In genomic region chr3:40465111-40465407, GRCh38 we compare ENCODE assay signal across 20 cellular contexts. TPM values are rescaled to one million over a fixed set of nuclear protein-coding genes. Genes with fewer than 3 reads are reported as not detected.
DNase-seq lines count a peak whose midpoint lies in the region; ATAC-seq, FAIRE-seq and TF ChIP-seq lines count a peak whose summit lies in the region.
"Had no signal": no experiment of that assay in that cellular context is flagged by ENCODE, and none has a peak within 500 bp of the region (broad histone marks: within the 10 kb centered on the region; RNA-seq: fewer than 3 reads in every experiment).

No MANE protein-coding gene starts in this region.

- no peak for TF ChIP-seq CTCF in GM23338 (conservative IDR thresholded peaks at IDR 0.05; ENCODE audit: low read depth in 2 of 2)

- peak overlapping the region; percentile 25 for H3K27ac ChIP-seq in CD4-positive, alpha-beta memory T cell (ENCODE audit: low read depth, low read length)
- H3K27ac ChIP-seq in GM23338 (ENCODE audit: low read depth) = peak overlapping the region; percentile 89
- H3K27ac ChIP-seq in small intestine (ENCODE audit: low read depth in 1 of 2, low read length in 1 of 2) = no peak overlapping the region
- no peak overlapping the region for H3K27ac ChIP-seq in right cardiac atrium (ENCODE audit: low read length)
- H3K27ac ChIP-seq: dorsolateral prefrontal cortex, gastroesophageal sphincter, left lung, parathyroid adenoma, PC-9, SJSA1, testis had no signal

- H3K4me1 Mint-ChIP-seq in CD4-positive, alpha-beta memory T cell = peaks cover 20 to 39% (median 22%) of the 10 kb centered on the region in 4 donors
- peaks cover 12% of the 10 kb centered on the region; the same call in 2 of the 3 replicates for H3K4me1 Mint-ChIP-seq in GM23338
- peaks cover 34% of the 10 kb centered on the region for H3K4me1 Mint-ChIP-seq in activated naive CD8-positive, alpha-beta T cell treated with anti-CD3 and anti-CD28 coated beads, Interleukin-2, amount 10 ng/mL, durations not matched to agents 7 days and 5 days
- peaks cover 20 to 45% (median 28%) of the 10 kb centered on the region in 4 donors for H3K4me1 Mint-ChIP-seq in naive thymus-derived CD8-positive, alpha-beta T cell

- peaks cover 35% of the 10 kb centered on the region for H4K20me1 ChIP-seq in GM23338 (replicated peaks; ENCODE audit: insufficient read depth)

- H3K4me3 ChIP-seq in CD4-positive, alpha-beta memory T cell (ENCODE audit: low read length in 2 of 2) = no peak overlapping the region
- H3K4me3 ChIP-seq in GM23338 (no peak overlapping the region), small intestine (ENCODE audit: low read depth in 1 of 2, low read length in 2 of 2) (no peak overlapping the region), right cardiac atrium (ENCODE audit: low read length) (no peak overlapping the region)
- H3K4me3 ChIP-seq: dorsolateral prefrontal cortex, gastroesophageal sphincter, left lung, PC-9, SJSA1, testis had no signal

- H3K9me2 ChIP-seq in GM23338 (ENCODE audit: insufficient read depth) = no peaks in the 10 kb centered on the region

- peaks cover 29% of the 10 kb centered on the region for H3K36me3 ChIP-seq in CD4-positive, alpha-beta memory T cell (ENCODE audit: insufficient read depth, low read length)
- H3K36me3 ChIP-seq in GM23338 (ENCODE audit: insufficient read depth) (peaks cover 40% of the 10 kb centered on the region), small intestine (ENCODE audit: control insufficient read depth in 2 of 2, insufficient read depth in 2 of 2, low read length in 2 of 2) (peaks cover 4 to 11% of the 10 kb centered on the region in 2 donors)

- POLR2A ChIA-PET in CD4-positive, alpha-beta memory T cell (lab: Charles Lee; ENCODE audit: partially characterized antibody) = interaction anchor here (0.6 to 2.8 kb wide), 9 partner anchors 8 to 756 kb away, joined by 3 to 19 read pairs (median 5); partner anchors contain the start of genes ZNF619 and ZNF620
- POLR2A ChIA-PET in activated naive CD8-positive, alpha-beta T cell treated with anti-CD3 and anti-CD28 coated beads, Interleukin-2, amount 10 ng/mL, durations not matched to agents 7 days and 5 days (lab: Charles Lee) = interaction anchor here (0.6 to 1.4 kb wide), 6 partner anchors 8 to 61 kb away, joined by 3 to 5 read pairs (median 4); partner anchors contain the start of gene RPL14
- POLR2A ChIA-PET in naive thymus-derived CD8-positive, alpha-beta T cell (lab: Charles Lee) = interaction anchor here (0.7 to 2.4 kb wide), 5 partner anchors 11 to 20 kb away, joined by 3 to 8 read pairs (median 3); partner anchors contain the start of gene ZNF619

- no peak overlapping the region for H3K4me3 Mint-ChIP-seq in CD4-positive, alpha-beta memory T cell
- no peak overlapping the region for H3K4me3 Mint-ChIP-seq in GM23338
- no peak overlapping the region for H3K4me3 Mint-ChIP-seq in activated naive CD8-positive, alpha-beta T cell treated with anti-CD3 and anti-CD28 coated beads, Interleukin-2, amount 10 ng/mL, durations not matched to agents 7 days and 5 days
- H3K4me3 Mint-ChIP-seq in naive thymus-derived CD8-positive, alpha-beta T cell = peak overlapping the region in 4 of 10 donors; percentile 16 to 77 (median 59)

- peaks cover 27% of the 10 kb centered on the region for H3K4me1 ChIP-seq in CD4-positive, alpha-beta memory T cell (ENCODE audit: insufficient read depth, low read length)
- H3K4me1 ChIP-seq in GM23338 (ENCODE audit: insufficient read depth) (no peaks in the 10 kb centered on the region), small intestine (ENCODE audit: control insufficient read depth in 2 of 2, insufficient read depth in 1 of 2, low read depth in 1 of 2, low read length in 1 of 2) (no peaks in the 10 kb centered on the region), right cardiac atrium (ENCODE audit: control insufficient read depth, insufficient read depth, low read length) (no peaks in the 10 kb centered on the region)
- H3K4me1 ChIP-seq: BE2C, parathyroid adenoma, SJSA1, testis had no signal

- no peaks in the 10 kb centered on the region for H3K9me3 ChIP-seq in CD4-positive, alpha-beta memory T cell (ENCODE audit: control insufficient read depth in 1 of 2, low read length in 2 of 2)
- H3K9me3 ChIP-seq in small intestine (ENCODE audit: control insufficient read depth, low read depth) (no peaks in the 10 kb centered on the region), right cardiac atrium (ENCODE audit: control insufficient read depth, low read length) (no peaks in the 10 kb centered on the region)
- H3K9me3 ChIP-seq: BE2C, gastroesophageal sphincter, left lung, SJSA1, testis had no signal

- H3K4me2 ChIP-seq in GM23338 = no peak overlapping the region
- H3K4me2 ChIP-seq: PC-9 had no signal

- H3K27ac Mint-ChIP-seq in CD4-positive, alpha-beta memory T cell = peak overlapping the region in 6 of 7 donors; percentile 26 to 95 (median 81)
- H3K27ac Mint-ChIP-seq in GM23338 = peak overlapping the region; percentile 30
- H3K27ac Mint-ChIP-seq in activated naive CD8-positive, alpha-beta T cell treated with anti-CD3 and anti-CD28 coated beads, Interleukin-2, amount 10 ng/mL, durations not matched to agents 7 days and 5 days = peak overlapping the region; percentile 82
- peak overlapping the region in 9 of 10 donors; percentile 9 to 84 (median 66) for H3K27ac Mint-ChIP-seq in naive thymus-derived CD8-positive, alpha-beta T cell

- ATAC-seq in GM23338 = peak; percentile 57; the same call in 2 of the 3 replicates
- ATAC-seq in activated naive CD8-positive, alpha-beta T cell treated with anti-CD3 and anti-CD28 coated beads, Interleukin-2, amount 10 ng/mL, durations not matched to agents 7 days and 5 days (ENCODE audit: low read depth) = no peak
- ATAC-seq in naive thymus-derived CD8-positive, alpha-beta T cell = no peak
- ATAC-seq in right cardiac atrium = no peak
- ATAC-seq: gastroesophageal sphincter had no signal

- H3K79me2 ChIP-seq in GM23338 (replicated peaks; ENCODE audit: insufficient read depth) = peaks cover 7% of the 10 kb centered on the region
- H3K79me2 ChIP-seq: parathyroid adenoma had no signal

- no peak for DNase-seq in CD4-positive, alpha-beta memory T cell
- no peak for DNase-seq in GM23338 (ENCODE audit: low spot score)
- DNase-seq in activated naive CD8-positive, alpha-beta T cell treated with anti-CD3 and anti-CD28 coated beads, Interleukin-2, amount 10 ng/mL, durations not matched to agents 7 days and 5 days = no peak
- no peak for DNase-seq in naive thymus-derived CD8-positive, alpha-beta T cell
- DNase-seq in stimulated activated naive CD4-positive, alpha-beta T cell (lab: John Stamatoyannopoulos, UW) = no peak
- DNase-seq in small intestine = no peak
- DNase-seq in right cardiac atrium = no peak
- DNase-seq: activated CD4-positive, CD25-positive, alpha-beta regulatory T cell treated with anti-CD3 and anti-CD28 coated beads, Interleukin-2, amount 50 U/mL, for 72 hours; activated CD8-positive, alpha-beta memory T cell treated with anti-CD3 and anti-CD28 coated beads, Interleukin-2, amount 50 U/mL, for 48 hours; BE2C; dorsolateral prefrontal cortex; left lung; NCI-H2171; NCI-H774; PC-9; testis had no signal

- peaks cover 46 to 47% of the 10 kb centered on the region in 2 donors for H3K36me3 Mint-ChIP-seq in CD4-positive, alpha-beta memory T cell
- H3K36me3 Mint-ChIP-seq in GM23338 (ENCODE audit: low read depth) = peaks cover 51% of the 10 kb centered on the region
- H3K36me3 Mint-ChIP-seq in activated naive CD8-positive, alpha-beta T cell treated with anti-CD3 and anti-CD28 coated beads, Interleukin-2, amount 10 ng/mL, durations not matched to agents 7 days and 5 days = peaks cover 46% of the 10 kb centered on the region
- H3K36me3 Mint-ChIP-seq in naive thymus-derived CD8-positive, alpha-beta T cell = peaks cover 7 to 61% (median 21%) of the 10 kb centered on the region in 3 donors

- FAIRE-seq in small intestine (lab: Jason Lieb, UNC) = no peak
- FAIRE-seq: bronchial epithelial cell had no signal

- no peaks in the 10 kb centered on the region for H3K27me3 ChIP-seq in CD4-positive, alpha-beta memory T cell (ENCODE audit: insufficient read depth, low read length)
- H3K27me3 ChIP-seq in GM23338 (ENCODE audit: insufficient read depth) (no peaks in the 10 kb centered on the region), small intestine (ENCODE audit: control insufficient read depth in 2 of 2, insufficient read depth in 2 of 2, low read length in 2 of 2) (no peaks in the 10 kb centered on the region), right cardiac atrium (ENCODE audit: control insufficient read depth, insufficient read depth) (no peaks in the 10 kb centered on the region)
- H3K27me3 ChIP-seq: BE2C, dorsolateral prefrontal cortex, gastroesophageal sphincter, left lung, SJSA1, testis had no signal

- CTCF ChIA-PET in CD4-positive, alpha-beta memory T cell (lab: Charles Lee; ENCODE audit: partially characterized antibody) = no interaction called here

- H3F3A ChIP-seq in GM23338 (replicated peaks; ENCODE audit: low read depth) = peaks cover 42% of the 10 kb centered on the region

- whole genome bisulfite sequencing in small intestine, 3 donors = 84 to 92% (median 90%) methylated on average over 4 of the region's 4 CpGs
- 68% methylated on average over 4 of the region's 4 CpGs for WGBS in right cardiac atrium

- no peak overlapping the region for H2AFZ ChIP-seq in GM23338
- H2AFZ ChIP-seq: parathyroid adenoma, PC-9 had no signal

- H3K9me3 Mint-ChIP-seq in CD4-positive, alpha-beta memory T cell = no peaks in the 10 kb centered on the region
- no peaks in the 10 kb centered on the region for H3K9me3 Mint-ChIP-seq in GM23338
- H3K9me3 Mint-ChIP-seq in activated naive CD8-positive, alpha-beta T cell treated with anti-CD3 and anti-CD28 coated beads, Interleukin-2, amount 10 ng/mL, durations not matched to agents 7 days and 5 days = no peaks in the 10 kb centered on the region
- H3K9me3 Mint-ChIP-seq in naive thymus-derived CD8-positive, alpha-beta T cell = peaks cover 0 to 7% (median 0%) of the 10 kb centered on the region in 9 donors

- no peaks in the 10 kb centered on the region for H3K27me3 Mint-ChIP-seq in CD4-positive, alpha-beta memory T cell
- H3K27me3 Mint-ChIP-seq in GM23338 (ENCODE audit: insufficient read depth, low read depth, poor library complexity) = no peaks in the 10 kb centered on the region
- no peaks in the 10 kb centered on the region for H3K27me3 Mint-ChIP-seq in activated naive CD8-positive, alpha-beta T cell treated with anti-CD3 and anti-CD28 coated beads, Interleukin-2, amount 10 ng/mL, durations not matched to agents 7 days and 5 days
- no peaks in the 10 kb centered on the region for H3K27me3 Mint-ChIP-seq in naive thymus-derived CD8-positive, alpha-beta T cell

- intact Hi-C loops in CD4-positive, alpha-beta memory T cell (cut with micrococcal nuclease) = no loop called here
- intact Hi-C loops in right cardiac atrium (cut with DNase I) = no loop called here

RNA-seq across cellular contexts. Expression of gene RPL14, which starts 7.9 kb away (rescaled TPM):
- 1,000 to 10,000 TPM; 2,669 to 2,785 TPM for total RNA-seq in CD4-positive, alpha-beta memory T cell
- 1,000 to 10,000 TPM; 1,004 to 1,669 TPM for polyA plus RNA-seq in CD4-positive, alpha-beta memory T cell
- total RNA-seq in GM23338 (2014; rRNA removed; shearing (Covaris generic)) = 510 and 596 TPM in 2 replicates
- polyA plus RNA-seq in GM23338 (2016; fragmentation: Nextera tagmentation; extraction: Ambion mirVana) = 1,727 and 1,748 TPM in 2 replicates
- total RNA-seq in activated naive CD8-positive, alpha-beta T cell treated with anti-CD3 and anti-CD28 coated beads, Interleukin-2, amount 10 ng/mL, durations not matched to agents 7 days and 5 days = 1,000 to 10,000 TPM; 2,251 to 2,258 TPM
- total RNA-seq in naive thymus-derived CD8-positive, alpha-beta T cell = 1,000 to 10,000 TPM; 3,382 to 3,475 TPM
- polyA plus RNA-seq in naive thymus-derived CD8-positive, alpha-beta T cell = 1,000 to 10,000 TPM; 1,654 to 1,909 (median 1,883) TPM
- polyA plus RNA-seq in small intestine = 1,000 to 10,000 TPM; 1,014 to 1,543 (median 1,283) TPM
- total RNA-seq in right cardiac atrium = 1,000 to 10,000 TPM; 1,029 to 1,161 (median 1,122) TPM
- 895 TPM for polyA plus RNA-seq in right cardiac atrium

RNA-seq across cellular contexts. Expression of gene ZNF619, which starts 11.9 kb away (rescaled TPM):
- total RNA-seq in CD4-positive, alpha-beta memory T cell = 10 to 100 TPM; 14.0 to 16.6 TPM
- polyA plus RNA-seq in CD4-positive, alpha-beta memory T cell = 1 to 10 TPM; 2.3 to 2.9 TPM
- 7.4 and 10.5 TPM in 2 replicates for total RNA-seq in GM23338 (2014; rRNA removed; shearing (Covaris generic))
- polyA plus RNA-seq in GM23338 (2016; fragmentation: Nextera tagmentation; extraction: Ambion mirVana) (1.3 and 1.4 TPM in 2 replicates), small intestine (1 to 10 TPM in 2 of 3 donors, under 1 TPM in 1; 0.81 to 1.9 (median 1.1) TPM), right cardiac atrium (1.5 TPM)
- 10 to 100 TPM; 11.3 to 13.3 TPM for total RNA-seq in activated naive CD8-positive, alpha-beta T cell treated with anti-CD3 and anti-CD28 coated beads, Interleukin-2, amount 10 ng/mL, durations not matched to agents 7 days and 5 days
- 10 to 100 TPM; 11.3 to 14.2 TPM for total RNA-seq in naive thymus-derived CD8-positive, alpha-beta T cell
- polyA plus RNA-seq in naive thymus-derived CD8-positive, alpha-beta T cell = 1 to 10 TPM; 2.3 to 3.1 (median 3.0) TPM
- 1 to 10 TPM; 3.9 to 6.3 (median 5.0) TPM for total RNA-seq in right cardiac atrium

RNA-seq across cellular contexts. Expression of gene ZNF620, which starts 40.8 kb away (rescaled TPM):
- total RNA-seq in CD4-positive, alpha-beta memory T cell = 1 to 10 TPM; 3.7 to 3.8 TPM
- polyA plus RNA-seq in CD4-positive, alpha-beta memory T cell = 1 to 10 TPM; 1.2 to 3.4 TPM
- 13.6 and 18.0 TPM in 2 replicates for total RNA-seq in GM23338 (2014; rRNA removed; shearing (Covaris generic))
- polyA plus RNA-seq in GM23338 (2016; fragmentation: Nextera tagmentation; extraction: Ambion mirVana) (11.8 and 14.1 TPM in 2 replicates), small intestine (1 to 10 TPM in 2 of 3 donors, under 1 TPM in 1; 0.54 to 2.8 (median 1.3) TPM), right cardiac atrium (2.1 TPM)
- 1 to 10 TPM; 4.5 to 7.2 TPM for total RNA-seq in activated naive CD8-positive, alpha-beta T cell treated with anti-CD3 and anti-CD28 coated beads, Interleukin-2, amount 10 ng/mL, durations not matched to agents 7 days and 5 days
- total RNA-seq in naive thymus-derived CD8-positive, alpha-beta T cell = 1 to 10 TPM; 3.9 to 4.1 TPM
- 1 to 10 TPM; 3.1 to 4.0 (median 3.4) TPM for polyA plus RNA-seq in naive thymus-derived CD8-positive, alpha-beta T cell
- total RNA-seq in right cardiac atrium = 1 to 10 TPM; 3.1 to 4.3 (median 3.3) TPM

RNA-seq across cellular contexts. Expression of gene ZNF621, which starts 59.7 kb away (rescaled TPM):
- 10 to 100 TPM; 23.7 to 27.4 TPM for total RNA-seq in CD4-positive, alpha-beta memory T cell
- polyA plus RNA-seq in CD4-positive, alpha-beta memory T cell = 1 to 10 TPM; 1.6 to 3.8 TPM
- 12.1 and 13.6 TPM in 2 replicates for total RNA-seq in GM23338 (2014; rRNA removed; shearing (Covaris generic))
- polyA plus RNA-seq in GM23338 (2016; fragmentation: Nextera tagmentation; extraction: Ambion mirVana) (6.3 and 6.8 TPM in 2 replicates), small intestine (1 to 10 TPM; 5.4 to 9.4 (median 9.4) TPM), right cardiac atrium (7.4 TPM)
- 10 to 100 TPM; 26.9 to 28.3 TPM for total RNA-seq in activated naive CD8-positive, alpha-beta T cell treated with anti-CD3 and anti-CD28 coated beads, Interleukin-2, amount 10 ng/mL, durations not matched to agents 7 days and 5 days
- 10 to 100 TPM; 29.8 to 30.2 TPM for total RNA-seq in naive thymus-derived CD8-positive, alpha-beta T cell
- polyA plus RNA-seq in naive thymus-derived CD8-positive, alpha-beta T cell = 1 to 10 TPM; 2.8 to 4.6 (median 3.3) TPM
- total RNA-seq in right cardiac atrium = 10 to 100 TPM; 10.0 to 14.0 (median 10.7) TPM

Comparison
In these comparisons a context has a peak if more than half of its experiments do, and no peak if none do; other contexts are left out.
1. H3K27ac ChIP-seq: peak in CD4-positive, alpha-beta memory T cell (single experiment) and GM23338 (single experiment); none in small intestine (0 of 2) and right cardiac atrium (single experiment).
2. H3K27ac Mint-ChIP-seq: peak in every context shown above with its lines; median percentile 82 in activated naive CD8-positive, alpha-beta T cell treated with anti-CD3 and anti-CD28 coated beads, Interleukin-2, amount 10 ng/mL, durations not matched to agents 7 days and 5 days; 81 in CD4-positive, alpha-beta memory T cell; 66 in naive thymus-derived CD8-positive, alpha-beta T cell; 30 in GM23338.